29 cellular contexts compared by ENCODE assay signal in the genomic region with DNA sequence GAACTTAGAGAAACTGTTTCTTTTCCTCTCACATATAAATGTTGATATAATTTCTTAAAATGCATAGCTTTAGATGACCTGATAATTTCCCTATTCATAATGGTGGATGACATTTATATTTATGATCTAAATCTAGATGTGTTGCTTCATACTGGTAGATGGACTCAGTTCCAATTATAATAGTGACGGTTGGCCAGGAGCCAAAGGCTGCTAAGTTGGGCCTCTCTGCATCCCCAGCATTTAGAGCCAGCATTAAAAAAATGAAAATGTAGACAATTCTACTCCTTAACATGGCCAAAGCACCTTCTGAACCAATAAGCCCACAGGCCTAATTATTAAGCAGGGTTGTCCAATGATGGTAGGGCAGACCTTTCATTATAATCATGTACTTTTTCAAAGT.
"Had no signal": no experiment of that assay in that cellular context is flagged by ENCODE, and none has a peak within 500 bp of the region (broad histone marks: within the 10 kb centered on the region; RNA-seq: fewer than 3 reads in every experiment).

No MANE protein-coding gene starts in this region.

- ATAC-seq: activated CD8-positive, alpha-beta T cell treated with anti-CD3 and anti-CD28 coated beads, Interleukin-2, amount 10 ng/mL, durations not matched to agents 7 days and 5 days; activated naive CD4-positive, alpha-beta T cell treated with anti-CD3 and anti-CD28 coated beads, Interleukin-2, amount 50 U/mL, for 72 hours; effector memory CD8-positive, alpha-beta T cell; gastroesophageal sphincter; heart left ventricle; left cardiac atrium; natural killer cell treated with Interleukin-12 subunit alpha and Interleukin-12 subunit beta and Interleukin-15 and Interleukin-18, amount 100 ng/mL, for 72 hours; psoas muscle; stimulated activated naive CD8-positive, alpha-beta T cell treated with anti-CD3 and anti-CD28 coated beads, Interleukin-15, Interleukin-2, amounts not matched to agents 100 U/mL and 50 U/mL, for 24 hours; upper lobe of right lung had no signal

- H3K36me3 ChIP-seq: adrenal gland, ascending aorta, brain microvascular endothelial cell, esophagus muscularis mucosa, gastroesophageal sphincter, heart left ventricle, neutrophil, ovary, right atrium auricular region, thyroid gland, upper lobe of right lung, WERI-Rb-1 had no signal

- FAIRE-seq: colon, islet of Langerhans, TTC549 had no signal

- H3K9me3 ChIP-seq: adrenal gland, ascending aorta, esophagus muscularis mucosa, gastroesophageal sphincter, neutrophil, ovary, psoas muscle, right atrium auricular region, thyroid gland, upper lobe of right lung had no signal

- DNase-seq: activated CD4-positive, alpha-beta T cell treated with anti-CD3 and anti-CD28 coated beads for 1 hour; activated CD4-positive, alpha-beta T cell treated with anti-CD3 and anti-CD28 coated beads, Interleukin-2, amount 50 U/mL, for 1 hour; activated CD8-positive, alpha-beta T cell treated with anti-CD3 and anti-CD28 coated beads, Interleukin-2, amount 10 ng/mL, durations not matched to agents 7 days and 5 days; activated gamma-delta T cell treated with Interleukin-2 at 50 U/mL for 16 hours; brain microvascular endothelial cell; caudate nucleus; effector memory CD8-positive, alpha-beta T cell; left cardiac atrium; ovary; psoas muscle; stimulated activated CD4-positive, alpha-beta T cell treated with anti-CD3 and anti-CD28 coated beads, Interleukin-12 subunit alpha, Interleukin-12 subunit beta, amount 100 ng/mL, for 4 hours; stimulated activated CD4-positive, alpha-beta T cell treated with anti-CD3 and anti-CD28 coated beads, Interleukin-4, amount 100 ng/mL, for 4 hours; stimulated activated naive CD8-positive, alpha-beta T cell treated with anti-CD3 and anti-CD28 coated beads, Interleukin-15, Interleukin-2, amounts not matched to agents 100 U/mL and 50 U/mL, for 24 hours; upper lobe of right lung; WERI-Rb-1 had no signal

- H3K27ac ChIP-seq: adrenal gland, ascending aorta, brain microvascular endothelial cell, dorsolateral prefrontal cortex, esophagus muscularis mucosa, gastroesophageal sphincter, heart left ventricle, neutrophil, ovary, psoas muscle, right atrium auricular region, upper lobe of right lung, WERI-Rb-1 had no signal

- H3K4me1 ChIP-seq: adrenal gland, ascending aorta, esophagus muscularis mucosa, gastroesophageal sphincter, heart left ventricle, psoas muscle, right atrium auricular region, thyroid gland, upper lobe of right lung had no signal

- H3K4me3 ChIP-seq: adrenal gland, ascending aorta, dorsolateral prefrontal cortex, esophagus muscularis mucosa, gastroesophageal sphincter, heart left ventricle, ovary, psoas muscle, right atrium auricular region, thyroid gland, upper lobe of right lung had no signal
